In the genomic region with DNA sequence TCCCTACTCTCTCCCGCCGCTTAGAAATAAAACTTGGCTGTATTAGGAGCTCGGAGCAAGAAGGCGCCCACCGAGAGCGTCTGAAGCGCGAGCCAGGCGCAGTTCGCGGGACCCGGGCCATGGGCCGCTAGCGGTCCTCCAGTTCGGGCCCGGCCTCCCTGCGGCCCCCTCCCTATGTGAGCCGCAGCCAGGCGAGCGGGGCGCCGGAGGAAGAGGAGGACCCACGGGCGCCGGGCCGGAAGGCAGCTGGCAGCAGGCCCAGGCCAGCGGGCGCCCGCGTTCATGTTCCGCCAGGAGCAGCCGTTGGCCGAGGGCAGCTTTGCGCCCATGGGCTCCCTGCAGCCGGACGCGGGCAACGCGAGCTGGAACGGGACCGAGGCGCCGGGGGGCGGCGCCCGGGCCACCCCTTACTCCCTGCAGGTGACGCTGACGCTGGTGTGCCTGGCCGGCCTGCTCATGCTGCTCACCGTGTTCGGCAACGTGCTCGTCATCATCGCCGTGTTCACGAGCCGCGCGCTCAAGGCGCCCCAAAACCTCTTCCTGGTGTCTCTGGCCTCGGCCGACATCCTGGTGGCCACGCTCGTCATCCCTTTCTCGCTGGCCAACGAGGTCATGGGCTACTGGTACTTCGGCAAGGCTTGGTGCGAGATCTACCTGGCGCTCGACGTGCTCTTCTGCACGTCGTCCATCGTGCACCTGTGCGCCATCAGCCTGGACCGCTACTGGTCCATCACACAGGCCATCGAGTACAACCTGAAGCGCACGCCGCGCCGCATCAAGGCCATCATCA, we compare ENCODE assay signal across 8 cellular contexts. TPM values are rescaled to one million over a fixed set of nuclear protein-coding genes. Genes with fewer than 3 reads are reported as not detected.
A peak's percentile ranks its signal among the peaks of the same experiment; 100 is the strongest.
DNase-seq lines count a peak whose midpoint lies in the region; ATAC-seq and TF ChIP-seq lines count a peak whose summit lies in the region.

No MANE protein-coding gene starts in this region.

- H3K9ac ChIP-seq in HUES48 (ENCODE audit: low read depth, low read length): no peak overlapping the region

- H3K27ac ChIP-seq in HUES48 (ENCODE audit: low read depth, low read length) (no peak overlapping the region), right lobe of liver (no peak overlapping the region), tibial nerve (peak overlapping the region in 1 of 4 donors; percentile 12)

- H3K4me1 Mint-ChIP-seq in MCF 10A (ENCODE audit: insufficient read depth, unreplicated experiment): no peaks in the 10 kb centered on the region

- H3K36me3 ChIP-seq in HUES48 (ENCODE audit: control insufficient read depth, insufficient read depth, low read length): no peaks in the 10 kb centered on the region; the same call in 1 of the 2 replicates
- no peaks in the 10 kb centered on the region for H3K36me3 ChIP-seq in right lobe of liver
- no peaks in the 10 kb centered on the region for H3K36me3 ChIP-seq in tibial nerve

- H3K4me1 ChIP-seq in HUES48 (ENCODE audit: control insufficient read depth, insufficient read depth, low read length) (peaks cover 5% of the 10 kb centered on the region), right lobe of liver (peaks cover 0 to 24% (median 6%) of the 10 kb centered on the region in 4 donors), tibial nerve (peaks cover 0 to 43% (median 20%) of the 10 kb centered on the region in 4 donors)

- CTCF ChIA-PET in MCF 10A (lab: Yijun Ruan, JAX): interaction anchor here (0.7 to 6.7 kb wide), 11 partner anchors 10 to 1063 kb away, joined by 3 to 99 read pairs (median 4); no protein-coding TSS in a partner anchor

- ATAC-seq in right lobe of liver: peak; percentile 42 to 55 (median 50)

- no peak for TF ChIP-seq CTCF in MCF 10A (IDR thresholded peaks at IDR 0.05; ENCODE audit: unreplicated experiment)
- TF ChIP-seq CTCF in right lobe of liver (IDR thresholded peaks at IDR 0.05): no peak
- TF ChIP-seq CTCF in tibial nerve (IDR thresholded peaks at IDR 0.05): no peak

- WGBS in right lobe of liver (ENCODE audit: insufficient coverage, low coverage, low lambda C conversion rate, missing lambda C conversion rate): 3% methylated on average over 14 of the region's 82 CpGs
- 12 to 14% methylated on average over 28 to 72 of the region's 82 CpGs for WGBS in tibial nerve, 2 donors

- 0 out of 2 replicates have a peak, but pooled peaks cover 2% of the 10 kb centered on the region for H3K9me3 ChIP-seq in HUES48 (ENCODE audit: control insufficient read depth, insufficient read depth, low read length)
- H3K9me3 ChIP-seq in right lobe of liver: no peaks in the 10 kb centered on the region
- H3K9me3 ChIP-seq in tibial nerve: no peaks in the 10 kb centered on the region

- H3K4me3 ChIP-seq in HUES48 (ENCODE audit: low read depth, low read length) (peak overlapping the region; percentile 71), right lobe of liver (peak overlapping the region; percentile 37 to 52 (median 43)), tibial nerve (peak overlapping the region; percentile 19 to 52 (median 49))

- peak overlapping the region; percentile 69 for H3K4me3 Mint-ChIP-seq in MCF 10A (ENCODE audit: unreplicated experiment)

- intact Hi-C loops in MCF 10A (cut with micrococcal nuclease): loop anchor here (2.0 to 10.0 kb wide), 4 partner anchors 245 to 1237 kb away; no protein-coding TSS in a partner anchor
- intact Hi-C loops in right lobe of liver (cut with DNase I): no loop called here

- no peak for TF ChIP-seq EP300 in tibial nerve (IDR thresholded peaks at IDR 0.05)

- POLR2A ChIA-PET in MCF 10A (lab: Yijun Ruan, JAX): interaction anchor here (0.5 kb wide), 1 partner anchor 55 kb away, joined by 3 read pairs; no protein-coding TSS in a partner anchor

- no peaks in the 10 kb centered on the region for H3K36me3 Mint-ChIP-seq in MCF 10A (ENCODE audit: insufficient read depth, unreplicated experiment)

- no TSS peak for BruUV-seq in MCF 10A (replicated peaks; lab: Mats Ljungman, UMichigan)

- DNase-seq in AG08396 (ENCODE audit: low spot score): peak; percentile 29
- DNase-seq in MCF 10A (ENCODE audit: unreplicated experiment): no peak
- DNase-seq in right lobe of liver: peak in 1 of 3 donors; percentile 49
- DNase-seq in tibial nerve (ENCODE audit: low spot score in 2 of 2): no peak
- DNase-seq in NOMO-1 (lab: John Stamatoyannopoulos, UW; ENCODE audit: unreplicated experiment in 2 of 2): no peak
- DNase-seq in RKO (ENCODE audit: low spot score): no peak
- no peak for DNase-seq in NCI-H345 (lab: John Stamatoyannopoulos, UW)

- no peak for TF ChIP-seq POLR2A in right lobe of liver (IDR thresholded peaks at IDR 0.05)
- no peak for TF ChIP-seq POLR2A in tibial nerve (IDR thresholded peaks at IDR 0.05)

- H3K27ac Mint-ChIP-seq in MCF 10A (ENCODE audit: low read depth, unreplicated experiment): no peak overlapping the region

- H3K27me3 ChIP-seq in HUES48 (ENCODE audit: control insufficient read depth, insufficient read depth, low read length) (peaks cover 54% of the 10 kb centered on the region), right lobe of liver (peaks cover 0 to 15% of the 10 kb centered on the region in 2 donors), tibial nerve (peaks cover 0 to 57% of the 10 kb centered on the region in 2 donors)

- H3K9me3 Mint-ChIP-seq in MCF 10A (ENCODE audit: unreplicated experiment): no peaks in the 10 kb centered on the region

- H3K27me3 Mint-ChIP-seq in MCF 10A (ENCODE audit: insufficient read depth, unreplicated experiment): peaks cover 42% of the 10 kb centered on the region

RNA-seq across cellular contexts. Expression of a gene that starts 1.1 kb away (rescaled TPM):
- not detected in 2 replicates for total RNA-seq in MCF 10A (2022)
- total RNA-seq in right lobe of liver: under 1 TPM; 0.22 to 0.99 (median 0.51) TPM
- 10 to 100 TPM in 3 of 4 donors, 1 to 10 TPM in 1; 8.5 to 62.1 (median 17.6) TPM for total RNA-seq in tibial nerve
